8 cellular contexts compared by ENCODE assay signal in the genomic region with DNA sequence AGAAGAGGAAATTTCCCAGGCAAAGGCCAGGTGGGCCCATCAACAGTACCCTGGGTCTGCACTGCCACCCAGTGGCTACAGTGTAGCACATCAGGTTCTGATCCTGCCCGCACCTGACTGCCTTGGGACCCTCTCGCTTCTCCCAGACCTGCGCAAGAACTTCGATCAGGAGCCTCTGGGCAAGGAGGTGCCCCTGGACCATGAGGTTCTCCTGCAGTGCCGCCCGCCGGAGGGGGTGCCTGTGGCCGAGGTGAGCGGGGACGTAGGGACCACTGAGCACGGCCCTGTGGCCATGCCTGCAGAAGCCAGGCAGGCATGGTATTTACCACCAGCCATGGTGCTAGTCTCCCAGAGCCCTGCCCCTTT. TPM values are rescaled to one million over a fixed set of nuclear protein-coding genes. Genes with fewer than 3 reads are reported as not detected.
A peak's percentile ranks its signal among the peaks of the same experiment; 100 is the strongest.
DNase-seq lines count a peak whose midpoint lies in the region; ATAC-seq and TF ChIP-seq lines count a peak whose summit lies in the region.

No MANE protein-coding gene starts in this region.

- intact Hi-C loops in CD8-positive, alpha-beta T cell (cut with DNase I, micrococcal nuclease) = loop anchor here (1.0 to 2.0 kb wide), 3 partner anchors 382 to 734 kb away; no protein-coding TSS in a partner anchor
- intact Hi-C loops in colonic mucosa (cut with DNase I) (loop anchor here (5.0 kb wide), 2 partner anchors 73 to 383 kb away; a partner anchor contains a TSS), transverse colon (cut with DNase I; ENCODE audit: low total_unique reads) (loop anchor here (5.0 kb wide), 1 partner anchor 358 kb away; no protein-coding TSS in a partner anchor)

- POLR2A ChIA-PET in CD8-positive, alpha-beta T cell (lab: Charles Lee) = interaction anchor here (0.6 kb wide), 1 partner anchor 695 kb away, joined by 3 read pairs; no protein-coding TSS in a partner anchor
- POLR2A ChIA-PET in HEK293T (lab: Yijun Ruan, JAX) = no interaction called here
- POLR2A ChIA-PET in T-cell (lab: Charles Lee) = no interaction called here

- peak; percentile 48 for ATAC-seq in CD8-positive, alpha-beta T cell
- ATAC-seq in T-cell (replicated peaks in 1 of 4) (peak in 3 of 4 experiments; percentile 43 to 55 (median 46)), GM21619 (IDR thresholded peaks at IDR 0.05; ENCODE audit: unreplicated experiment) (no peak), HG02885 (IDR thresholded peaks at IDR 0.05; ENCODE audit: poor library complexity, unreplicated experiment) (no peak)

- no peaks in the 10 kb centered on the region for H3K4me1 Mint-ChIP-seq in CD8-positive, alpha-beta T cell (ENCODE audit: low read depth)
- H3K4me1 Mint-ChIP-seq in T-cell = no peaks in the 10 kb centered on the region

- no peak overlapping the region for H3K4me3 ChIP-seq in CD8-positive, alpha-beta T cell (ENCODE audit: low read depth, low read length)
- H3K4me3 ChIP-seq in colonic mucosa (no peak overlapping the region), transverse colon (no peak overlapping the region)

- CTCF ChIA-PET in CD8-positive, alpha-beta T cell (lab: Charles Lee) = interaction anchor here (0.6 to 1.6 kb wide), 7 partner anchors 11 to 385 kb away, joined by 3 to 6 read pairs (median 4); no protein-coding TSS in a partner anchor
- CTCF ChIA-PET in HEK293T (lab: Yijun Ruan, JAX) = interaction anchor here (0.7 to 1.7 kb wide), 4 partner anchors 9 to 382 kb away, joined by 3 to 11 read pairs (median 4); no protein-coding TSS in a partner anchor
- CTCF ChIA-PET in T-cell (lab: Charles Lee) = no interaction called here

- H3K9me3 ChIP-seq in CD8-positive, alpha-beta T cell (ENCODE audit: low read length) = no peaks in the 10 kb centered on the region
- H3K9me3 ChIP-seq in colonic mucosa = no peaks in the 10 kb centered on the region
- H3K9me3 ChIP-seq in transverse colon = no peaks in the 10 kb centered on the region

- no peaks in the 10 kb centered on the region for H3K4me1 ChIP-seq in CD8-positive, alpha-beta T cell (ENCODE audit: insufficient read depth, low read length)
- H3K4me1 ChIP-seq in colonic mucosa (no peaks in the 10 kb centered on the region), transverse colon (no peaks in the 10 kb centered on the region)

- no peak for TF ChIP-seq EP300 in transverse colon (IDR thresholded peaks at IDR 0.05; ENCODE audit: low read depth)

- no peaks in the 10 kb centered on the region for H3K27me3 Mint-ChIP-seq in CD8-positive, alpha-beta T cell (ENCODE audit: low read depth)
- H3K27me3 Mint-ChIP-seq in T-cell = peaks cover 0 to 1% of the 10 kb centered on the region in 2 donors

- H3K9ac ChIP-seq in colonic mucosa (ENCODE audit: low read depth in 2 of 2, low read length in 2 of 2) = no peak overlapping the region

- H3K36me3 Mint-ChIP-seq in CD8-positive, alpha-beta T cell = no peaks in the 10 kb centered on the region
- no peaks in the 10 kb centered on the region for H3K36me3 Mint-ChIP-seq in T-cell

- H3K4me3 Mint-ChIP-seq in CD8-positive, alpha-beta T cell = no peak overlapping the region
- no peak overlapping the region for H3K4me3 Mint-ChIP-seq in T-cell

- H3K36me3 ChIP-seq in CD8-positive, alpha-beta T cell (ENCODE audit: insufficient read depth, low read length) = no peaks in the 10 kb centered on the region
- H3K36me3 ChIP-seq in colonic mucosa (no peaks in the 10 kb centered on the region), transverse colon (no peaks in the 10 kb centered on the region)

- peak; percentile 53 for TF ChIP-seq CTCF in CD8-positive, alpha-beta T cell (IDR thresholded peaks at IDR 0.05)
- TF ChIP-seq CTCF in colonic mucosa (IDR thresholded peaks at IDR 0.05) = peak; percentile 76
- TF ChIP-seq CTCF in transverse colon (IDR thresholded peaks at IDR 0.05) = peak; percentile 61 to 76 (median 69)

- no peaks in the 10 kb centered on the region for H3K9me3 Mint-ChIP-seq in CD8-positive, alpha-beta T cell
- no peaks in the 10 kb centered on the region for H3K9me3 Mint-ChIP-seq in T-cell

- TF ChIP-seq POLR2A in transverse colon (IDR thresholded peaks at IDR 0.05) = no peak

- H3K27me3 ChIP-seq in CD8-positive, alpha-beta T cell (ENCODE audit: insufficient read depth, low read length) = no peaks in the 10 kb centered on the region
- H3K27me3 ChIP-seq in colonic mucosa = no peaks in the 10 kb centered on the region
- no peaks in the 10 kb centered on the region for H3K27me3 ChIP-seq in transverse colon

- WGBS in transverse colon (ENCODE audit: low coverage in 1 of 2), 2 donors = 4 to 51% methylated on average over 4 to 10 of the region's 11 CpGs

- no peak overlapping the region for H3K27ac ChIP-seq in CD8-positive, alpha-beta T cell (ENCODE audit: low read depth, low read length)
- no peak overlapping the region for H3K27ac ChIP-seq in colonic mucosa
- no peak overlapping the region for H3K27ac ChIP-seq in transverse colon

- in situ Hi-C loops in transverse colon (cut with MboI; ENCODE audit: low pct_ligation_motif_present in 1 of 4, low pct_unique_long_range_greater_than_20kb in 1 of 4, low sequenced_read_pairs in 3 of 4) = loop anchor here in 3 of 4 donors (10.0 kb wide), 2 partner anchors 350 to 360 kb away; no protein-coding TSS in a partner anchor

- H3K27ac Mint-ChIP-seq in CD8-positive, alpha-beta T cell = no peak overlapping the region
- H3K27ac Mint-ChIP-seq in T-cell = no peak overlapping the region

- DNase-seq in CD8-positive, alpha-beta T cell = peak in 3 of 7 experiments; percentile 7 to 25 (median 13)
- DNase-seq in HEK293T (ENCODE audit: extremely low spot score) (peak; percentile 72), T-cell (peak in 9 of 34 experiments; percentile 8 to 22 (median 15)), colonic mucosa (peak; percentile 46), medulla oblongata (ENCODE audit: extremely low spot score) (peak; percentile 63), transverse colon (peak; percentile 39)

TF ChIP-seq in HEK293T, 16 proteins besides CTCF, POLR2A, EP300 and RAD21:
- TF ChIP-seq CTBP1 (IDR thresholded peaks at IDR 0.05; ENCODE audit: borderline replicate concordance) (no peak), SP1 (IDR thresholded peaks at IDR 0.05) (no peak), LEF1 (IDR thresholded peaks at IDR 0.05; ENCODE audit: borderline replicate concordance) (no peak), FOXK2 (IDR thresholded peaks at IDR 0.05) (no peak), ZNF384 (IDR thresholded peaks at IDR 0.05) (no peak), FOXA1 (IDR thresholded peaks at IDR 0.05) (no peak), TARDBP (IDR thresholded peaks at IDR 0.05) (no peak), FOXM1 (IDR thresholded peaks at IDR 0.05; ENCODE audit: borderline replicate concordance) (no peak), ARNT (IDR thresholded peaks at IDR 0.05) (no peak), HDGF (IDR thresholded peaks at IDR 0.05; ENCODE audit: borderline replicate concordance) (no peak), NFRKB (IDR thresholded peaks at IDR 0.05) (no peak), L3MBTL2 (conservative IDR thresholded peaks at IDR 0.05) (no peak)
TF ChIP-seq in HEK293T: peak in this region for 0.

RNA-seq across cellular contexts. Expression of a gene that starts 33.9 kb away (rescaled TPM):
- 1 to 10 TPM; 1.4 to 2.9 TPM for total RNA-seq in CD8-positive, alpha-beta T cell
- total RNA-seq in T-cell (1 to 10 TPM; 3.3 to 8.8 (median 6.5) TPM), colonic mucosa (1 to 10 TPM; 3.8 to 6.5 TPM), transverse colon (1 to 10 TPM in 3 of 4 donors, under 1 TPM in 1; 0.75 to 6.4 (median 3.4) TPM)

Comparison
In these comparisons a context has a peak if more than half of its experiments do, and no peak if none do; other contexts are left out.
1. ATAC-seq: peak in CD8-positive, alpha-beta T cell (single experiment) and T-cell (3 of 4); none in GM21619 (single experiment) and HG02885 (single experiment).
2. CTCF ChIA-PET loops: an anchor here in CD8-positive, alpha-beta T cell (0.6 to 1.6 kb wide) and HEK293T (0.7 to 1.7 kb wide); none called in T-cell.
3. Peak in every context shown above with its lines, with median percentiles within 50 percentile points of each other: CTCF ChIP-seq.